In genomic region chr4:8830056-8830455, GRCh38 we compare ENCODE assay signal across 17 cellular contexts. TPM values are rescaled to one million over a fixed set of nuclear protein-coding genes. Genes with fewer than 3 reads are reported as not detected.
"Had no signal": no experiment of that assay in that cellular context is flagged by ENCODE, and none has a peak within 500 bp of the region (broad histone marks: within the 10 kb centered on the region; RNA-seq: fewer than 3 reads in every experiment).

No MANE protein-coding gene starts in this region.

- H3K9me3 Mint-ChIP-seq: activated CD4-positive, alpha-beta memory T cell treated with anti-CD3 and anti-CD28 coated beads for 36 hours; stimulated activated naive CD8-positive, alpha-beta T cell treated with anti-CD3 and anti-CD28 coated beads, Interleukin-15, amount 100 ng/mL, for 72 hours had no signal

- H3K4me1 Mint-ChIP-seq: activated CD4-positive, alpha-beta T cell treated with anti-CD3 and anti-CD28 coated beads for 36 hours; naive thymus-derived CD4-positive, alpha-beta T cell; stimulated activated naive CD8-positive, alpha-beta T cell treated with anti-CD3 and anti-CD28 coated beads, Interleukin-15, amount 100 ng/mL, for 72 hours had no signal

- H3K9me3 ChIP-seq: breast epithelium, mucosa of descending colon, thyroid gland had no signal

- H3K27me3 ChIP-seq: ascending aorta, thyroid gland had no signal

- H3K27ac ChIP-seq: ascending aorta, breast epithelium, dorsolateral prefrontal cortex, thyroid gland had no signal

- H3K36me3 ChIP-seq: ascending aorta, breast epithelium, thyroid gland had no signal

- DNase-seq: activated CD4-positive, alpha-beta memory T cell treated with anti-CD3 and anti-CD28 coated beads for 36 hours; activated CD4-positive, alpha-beta T cell treated with anti-CD3 and anti-CD28 coated beads for 36 hours; activated naive CD4-positive, alpha-beta T cell; activated T-cell treated with anti-CD3 and anti-CD28 coated beads, Interleukin-2, amount 50 U/mL, for 72 hours; erythroblast; mammary epithelial cell; mucosa of descending colon; naive thymus-derived CD4-positive, alpha-beta T cell; right cardiac atrium; stimulated activated CD4-positive, alpha-beta T cell treated with anti-CD3 and anti-CD28 coated beads, Interleukin-4, amount 100 ng/mL, for 4 hours; stimulated activated naive CD8-positive, alpha-beta T cell treated with anti-CD3 and anti-CD28 coated beads, Interleukin-15, amount 100 ng/mL, for 72 hours; thyroid gland had no signal

- H3K4me2 ChIP-seq: smooth muscle cell had no signal

- H3K36me3 Mint-ChIP-seq: activated CD4-positive, alpha-beta memory T cell treated with anti-CD3 and anti-CD28 coated beads for 36 hours; naive thymus-derived CD4-positive, alpha-beta T cell had no signal

- ATAC-seq: activated CD4-positive, alpha-beta T cell treated with anti-CD3 and anti-CD28 coated beads for 36 hours; activated T-cell treated with anti-CD3 and anti-CD28 coated beads, Interleukin-2, amount 50 U/mL, for 72 hours; mucosa of descending colon; naive thymus-derived CD4-positive, alpha-beta T cell; right cardiac atrium; stimulated activated naive CD8-positive, alpha-beta T cell treated with anti-CD3 and anti-CD28 coated beads, Interleukin-15, amount 100 ng/mL, for 72 hours had no signal

- H3K4me1 ChIP-seq: ascending aorta, breast epithelium, thyroid gland had no signal

- H3K4me3 ChIP-seq: ascending aorta, breast epithelium, dorsolateral prefrontal cortex, mucosa of descending colon, smooth muscle cell, thyroid gland had no signal

- H3K4me3 Mint-ChIP-seq: activated CD4-positive, alpha-beta memory T cell treated with anti-CD3 and anti-CD28 coated beads for 36 hours; activated CD4-positive, alpha-beta T cell treated with anti-CD3 and anti-CD28 coated beads for 36 hours; activated T-cell treated with anti-CD3 and anti-CD28 coated beads, Interleukin-2, amount 50 U/mL, for 72 hours; naive thymus-derived CD4-positive, alpha-beta T cell; stimulated activated naive CD8-positive, alpha-beta T cell treated with anti-CD3 and anti-CD28 coated beads, Interleukin-15, amount 100 ng/mL, for 72 hours had no signal

- H3K27ac Mint-ChIP-seq: activated CD4-positive, alpha-beta memory T cell treated with anti-CD3 and anti-CD28 coated beads for 36 hours; activated CD4-positive, alpha-beta T cell treated with anti-CD3 and anti-CD28 coated beads for 36 hours; activated T-cell treated with anti-CD3 and anti-CD28 coated beads, Interleukin-2, amount 50 U/mL, for 72 hours; naive thymus-derived CD4-positive, alpha-beta T cell; stimulated activated naive CD8-positive, alpha-beta T cell treated with anti-CD3 and anti-CD28 coated beads, Interleukin-15, amount 100 ng/mL, for 72 hours had no signal

RNA-seq across cellular contexts. Expression of gene HMX1, which starts 41.6 kb away (rescaled TPM):
- total RNA-seq: activated CD4-positive, alpha-beta memory T cell treated with anti-CD3 and anti-CD28 coated beads for 36 hours; activated CD4-positive, alpha-beta T cell treated with anti-CD3 and anti-CD28 coated beads for 36 hours; activated T-cell treated with anti-CD3 and anti-CD28 coated beads, Interleukin-2, amount 50 U/mL, for 72 hours; ascending aorta; breast epithelium; mammary epithelial cell; naive thymus-derived CD4-positive, alpha-beta T cell; right cardiac atrium; smooth muscle cell; T-helper 1 cell treated with Interleukin-12 subunit alpha and Interleukin-12 subunit beta and Interleukin-4 antibody, amounts not matched to agents 30 ng/mL and 1 ng/mL, for 36 hours had no signal
- polyA plus RNA-seq: mammary epithelial cell; naive thymus-derived CD4-positive, alpha-beta T cell; right cardiac atrium; smooth muscle cell had no signal
